15 cellular contexts compared by ENCODE assay signal in the genomic region with DNA sequence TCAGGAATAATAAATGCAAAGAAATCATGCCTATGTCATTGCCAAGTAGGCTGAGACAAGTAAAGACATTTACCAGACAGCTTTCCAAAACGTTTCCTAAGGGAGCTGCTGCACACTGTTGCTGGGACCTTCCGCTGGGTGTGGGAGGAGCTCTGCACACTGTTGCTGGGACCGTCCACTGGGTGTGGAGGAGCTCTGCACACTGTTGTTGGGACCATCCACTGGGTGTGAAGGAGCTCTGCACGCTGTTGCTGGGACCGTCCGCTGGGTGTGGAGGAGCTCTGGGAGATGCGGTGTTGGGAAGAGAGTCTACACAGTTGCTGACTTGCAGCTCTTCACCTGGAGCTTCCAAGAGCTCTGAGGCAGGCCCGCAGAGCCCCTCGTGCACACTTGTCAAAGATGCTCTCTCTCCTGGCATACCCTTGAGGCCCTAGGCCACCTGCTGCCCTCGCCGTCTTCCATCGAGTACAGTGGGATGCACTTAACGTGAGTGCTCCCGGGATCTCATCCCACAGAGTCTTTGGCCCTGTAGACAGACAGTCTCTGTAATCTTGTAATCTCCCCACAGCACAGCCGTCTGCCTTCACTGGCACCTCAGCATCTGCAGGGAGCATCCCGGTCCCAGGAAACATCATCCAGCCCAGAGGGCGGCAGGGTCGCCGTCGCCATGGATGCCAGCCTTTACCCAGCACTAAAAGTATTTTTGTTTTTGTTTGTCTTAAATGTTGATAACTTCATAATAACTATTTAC.
"Had no signal": no experiment of that assay in that cellular context is flagged by ENCODE, and none has a peak within 500 bp of the region (broad histone marks: within the 10 kb centered on the region; RNA-seq: fewer than 3 reads in every experiment).

No MANE protein-coding gene starts in this region.

- DNase-seq: activated CD4-positive, alpha-beta T cell treated with anti-CD3 and anti-CD28 coated beads, Interleukin-2, amount 50 U/mL, for 4 hours; activated gamma-delta T cell; dermis blood vessel endothelial cell; effector memory CD4-positive, alpha-beta T cell; foreskin melanocyte; hypothalamus; ovary; psoas muscle; stimulated activated CD4-positive, alpha-beta T cell treated with anti-CD3 and anti-CD28 coated beads, Interleukin-2, amount 100 ng/mL, for 24 hours; T-helper 17 cell had no signal

- ATAC-seq: activated naive CD4-positive, alpha-beta T cell treated with anti-CD3 and anti-CD28 coated beads, Interleukin-2, amount 50 U/mL, for 72 hours; T-helper 17 cell had no signal

- H3K4me3 ChIP-seq: adrenal gland, ovary, psoas muscle, suprapubic skin had no signal

- H3K4me3 Mint-ChIP-seq: stimulated activated naive CD8-positive, alpha-beta T cell treated with anti-CD3 and anti-CD28 coated beads, Interleukin-15, Interleukin-2, amounts not matched to agents 100 ng/mL and 50 ng/mL, for 24 hours; T-helper 17 cell; type B pancreatic cell had no signal

- H3K27me3 Mint-ChIP-seq: stimulated activated naive CD8-positive, alpha-beta T cell treated with anti-CD3 and anti-CD28 coated beads, Interleukin-15, Interleukin-2, amounts not matched to agents 100 ng/mL and 50 ng/mL, for 24 hours; T-helper 17 cell; type B pancreatic cell had no signal

- H3K4me1 ChIP-seq: adrenal gland, psoas muscle, suprapubic skin had no signal

- H3K27me3 ChIP-seq: adrenal gland, ovary, suprapubic skin had no signal

- H3K36me3 Mint-ChIP-seq: activated naive CD4-positive, alpha-beta T cell treated with anti-CD3 and anti-CD28 coated beads, Interleukin-2, amount 50 U/mL, for 72 hours had no signal

- H3K36me3 ChIP-seq: ovary had no signal

- H3K27ac Mint-ChIP-seq: activated naive CD4-positive, alpha-beta T cell treated with anti-CD3 and anti-CD28 coated beads, Interleukin-2, amount 50 U/mL, for 72 hours; stimulated activated naive CD8-positive, alpha-beta T cell treated with anti-CD3 and anti-CD28 coated beads, Interleukin-15, Interleukin-2, amounts not matched to agents 100 ng/mL and 50 ng/mL, for 24 hours; T-helper 17 cell; type B pancreatic cell had no signal

- H3K9me3 ChIP-seq: adrenal gland, ovary, psoas muscle, suprapubic skin had no signal

- H3K27ac ChIP-seq: ovary, psoas muscle, suprapubic skin had no signal

- H3K9me3 Mint-ChIP-seq: activated naive CD4-positive, alpha-beta T cell treated with anti-CD3 and anti-CD28 coated beads, Interleukin-2, amount 50 U/mL, for 72 hours; stimulated activated naive CD8-positive, alpha-beta T cell treated with anti-CD3 and anti-CD28 coated beads, Interleukin-15, Interleukin-2, amounts not matched to agents 100 ng/mL and 50 ng/mL, for 24 hours; type B pancreatic cell had no signal
